1 cellular context compared by ENCODE assay signal in genomic region chr20:50278684-50279531, GRCh38.
TF ChIP-seq lines count a peak whose summit lies in the region.

No MANE protein-coding gene starts in this region.

TF ChIP-seq in HepG2, 621 proteins besides CTCF, POLR2A, EP300 and RAD21 (continued from another document and continues in another):
- TF ChIP-seq, protein P1, sequence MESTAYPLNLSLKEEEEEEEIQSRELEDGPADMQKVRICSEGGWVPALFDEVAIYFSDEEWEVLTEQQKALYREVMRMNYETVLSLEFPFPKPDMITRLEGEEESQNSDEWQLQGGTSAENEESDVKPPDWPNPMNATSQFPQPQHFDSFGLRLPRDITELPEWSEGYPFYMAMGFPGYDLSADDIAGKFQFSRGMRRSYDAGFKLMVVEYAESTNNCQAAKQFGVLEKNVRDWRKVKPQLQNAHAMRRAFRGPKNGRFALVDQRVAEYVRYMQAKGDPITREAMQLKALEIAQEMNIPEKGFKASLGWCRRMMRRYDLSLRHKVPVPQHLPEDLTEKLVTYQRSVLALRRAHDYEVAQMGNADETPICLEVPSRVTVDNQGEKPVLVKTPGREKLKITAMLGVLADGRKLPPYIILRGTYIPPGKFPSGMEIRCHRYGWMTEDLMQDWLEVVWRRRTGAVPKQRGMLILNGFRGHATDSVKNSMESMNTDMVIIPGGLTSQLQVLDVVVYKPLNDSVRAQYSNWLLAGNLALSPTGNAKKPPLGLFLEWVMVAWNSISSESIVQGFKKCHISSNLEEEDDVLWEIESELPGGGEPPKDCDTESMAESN (CRISPR knock-in tag; conservative IDR thresholded peaks at IDR 0.05) = no peak
- TF ChIP-seq ZNF777 (CRISPR knock-in tag; IDR thresholded peaks at IDR 0.05) (peak; percentile 29; the same call in 1 of the 2 replicates), ZBTB40 (IDR thresholded peaks at IDR 0.05) (no peak), ZBTB40 (CRISPR knock-in tag; IDR thresholded peaks at IDR 0.05) (peak; percentile 87), ZNF317 (CRISPR knock-in tag; IDR thresholded peaks at IDR 0.05) (no peak), ZNF770 (CRISPR knock-in tag; IDR thresholded peaks at IDR 0.05) (no peak), MBNL3 (CRISPR knock-in tag; conservative IDR thresholded peaks at IDR 0.05) (no peak), ZNF343 (CRISPR knock-in tag; IDR thresholded peaks at IDR 0.05) (peak; percentile 77; the same call in 1 of the 2 replicates), RFX5 (IDR thresholded peaks at IDR 0.05; ENCODE audit: low read depth, low read length) (no peak), ETV5 (CRISPR knock-in tag; IDR thresholded peaks at IDR 0.05; ENCODE audit: borderline replicate concordance) (peak; percentile 21; the same call in 1 of the 2 replicates), JUN (CRISPR knock-in tag; IDR thresholded peaks at IDR 0.05) (0 out of 2 replicates have a peak, but pooled peaks have one; percentile 14), SRY (CRISPR knock-in tag; IDR thresholded peaks at IDR 0.05) (0 out of 2 replicates have a peak, but pooled peaks have one; percentile 95), TARDBP (CRISPR knock-in tag; IDR thresholded peaks at IDR 0.05) (peak; percentile 87), TFAP4 (IDR thresholded peaks at IDR 0.05; ENCODE audit: borderline replicate concordance, low read depth) (peak; percentile 15; the same call in 1 of the 2 replicates), HNF1B (CRISPR knock-in tag; IDR thresholded peaks at IDR 0.05) (0 out of 2 replicates have a peak, but pooled peaks have one; percentile 35), POLR2AphosphoS2 (IDR thresholded peaks at IDR 0.05; ENCODE audit: low read depth, low read length) (no peak), ZFY (CRISPR knock-in tag; IDR thresholded peaks at IDR 0.05) (peak; percentile 54), JUNB (CRISPR knock-in tag; IDR thresholded peaks at IDR 0.05; ENCODE audit: borderline replicate concordance) (no peak), ZNF709 (CRISPR knock-in tag; IDR thresholded peaks at IDR 0.05) (peak; percentile 37; the same call in 1 of the 2 replicates), U2AF1 (optimal IDR thresholded peaks at IDR 0.05; ENCODE audit: low read depth, low read length) (no peak), CREBL2 (CRISPR knock-in tag; IDR thresholded peaks at IDR 0.05; ENCODE audit: borderline replicate concordance) (no peak), KDM5A (IDR thresholded peaks at IDR 0.05; ENCODE audit: borderline replicate concordance, low read length) (no peak), SMAD1 (CRISPR knock-in tag; IDR thresholded peaks at IDR 0.05; ENCODE audit: borderline replicate concordance, low read depth) (peak; percentile 84; the same call in 1 of the 2 replicates)
- TF ChIP-seq, protein P2, sequence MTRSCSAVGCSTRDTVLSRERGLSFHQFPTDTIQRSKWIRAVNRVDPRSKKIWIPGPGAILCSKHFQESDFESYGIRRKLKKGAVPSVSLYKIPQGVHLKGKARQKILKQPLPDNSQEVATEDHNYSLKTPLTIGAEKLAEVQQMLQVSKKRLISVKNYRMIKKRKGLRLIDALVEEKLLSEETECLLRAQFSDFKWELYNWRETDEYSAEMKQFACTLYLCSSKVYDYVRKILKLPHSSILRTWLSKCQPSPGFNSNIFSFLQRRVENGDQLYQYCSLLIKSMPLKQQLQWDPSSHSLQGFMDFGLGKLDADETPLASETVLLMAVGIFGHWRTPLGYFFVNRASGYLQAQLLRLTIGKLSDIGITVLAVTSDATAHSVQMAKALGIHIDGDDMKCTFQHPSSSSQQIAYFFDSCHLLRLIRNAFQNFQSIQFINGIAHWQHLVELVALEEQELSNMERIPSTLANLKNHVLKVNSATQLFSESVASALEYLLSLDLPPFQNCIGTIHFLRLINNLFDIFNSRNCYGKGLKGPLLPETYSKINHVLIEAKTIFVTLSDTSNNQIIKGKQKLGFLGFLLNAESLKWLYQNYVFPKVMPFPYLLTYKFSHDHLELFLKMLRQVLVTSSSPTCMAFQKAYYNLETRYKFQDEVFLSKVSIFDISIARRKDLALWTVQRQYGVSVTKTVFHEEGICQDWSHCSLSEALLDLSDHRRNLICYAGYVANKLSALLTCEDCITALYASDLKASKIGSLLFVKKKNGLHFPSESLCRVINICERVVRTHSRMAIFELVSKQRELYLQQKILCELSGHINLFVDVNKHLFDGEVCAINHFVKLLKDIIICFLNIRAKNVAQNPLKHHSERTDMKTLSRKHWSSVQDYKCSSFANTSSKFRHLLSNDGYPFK (CRISPR knock-in tag; IDR thresholded peaks at IDR 0.05; ENCODE audit: borderline replicate concordance) = peak; percentile 23; the same call in 1 of the 2 replicates
- TF ChIP-seq, protein P3, sequence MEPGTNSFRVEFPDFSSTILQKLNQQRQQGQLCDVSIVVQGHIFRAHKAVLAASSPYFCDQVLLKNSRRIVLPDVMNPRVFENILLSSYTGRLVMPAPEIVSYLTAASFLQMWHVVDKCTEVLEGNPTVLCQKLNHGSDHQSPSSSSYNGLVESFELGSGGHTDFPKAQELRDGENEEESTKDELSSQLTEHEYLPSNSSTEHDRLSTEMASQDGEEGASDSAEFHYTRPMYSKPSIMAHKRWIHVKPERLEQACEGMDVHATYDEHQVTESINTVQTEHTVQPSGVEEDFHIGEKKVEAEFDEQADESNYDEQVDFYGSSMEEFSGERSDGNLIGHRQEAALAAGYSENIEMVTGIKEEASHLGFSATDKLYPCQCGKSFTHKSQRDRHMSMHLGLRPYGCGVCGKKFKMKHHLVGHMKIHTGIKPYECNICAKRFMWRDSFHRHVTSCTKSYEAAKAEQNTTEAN (CRISPR knock-in tag; conservative IDR thresholded peaks at IDR 0.05) = no peak
- TF ChIP-seq, protein P4, sequence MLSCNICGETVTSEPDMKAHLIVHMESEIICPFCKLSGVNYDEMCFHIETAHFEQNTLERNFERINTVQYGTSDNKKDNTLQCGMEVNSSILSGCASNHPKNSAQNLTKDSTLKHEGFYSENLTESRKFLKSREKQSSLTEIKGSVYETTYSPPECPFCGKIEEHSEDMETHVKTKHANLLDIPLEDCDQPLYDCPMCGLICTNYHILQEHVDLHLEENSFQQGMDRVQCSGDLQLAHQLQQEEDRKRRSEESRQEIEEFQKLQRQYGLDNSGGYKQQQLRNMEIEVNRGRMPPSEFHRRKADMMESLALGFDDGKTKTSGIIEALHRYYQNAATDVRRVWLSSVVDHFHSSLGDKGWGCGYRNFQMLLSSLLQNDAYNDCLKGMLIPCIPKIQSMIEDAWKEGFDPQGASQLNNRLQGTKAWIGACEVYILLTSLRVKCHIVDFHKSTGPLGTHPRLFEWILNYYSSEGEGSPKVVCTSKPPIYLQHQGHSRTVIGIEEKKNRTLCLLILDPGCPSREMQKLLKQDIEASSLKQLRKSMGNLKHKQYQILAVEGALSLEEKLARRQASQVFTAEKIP (CRISPR knock-in tag; IDR thresholded peaks at IDR 0.05; ENCODE audit: borderline replicate concordance) = no peak
